Comparison of ENCODE assay signal across 23 cellular contexts in the genomic region with DNA sequence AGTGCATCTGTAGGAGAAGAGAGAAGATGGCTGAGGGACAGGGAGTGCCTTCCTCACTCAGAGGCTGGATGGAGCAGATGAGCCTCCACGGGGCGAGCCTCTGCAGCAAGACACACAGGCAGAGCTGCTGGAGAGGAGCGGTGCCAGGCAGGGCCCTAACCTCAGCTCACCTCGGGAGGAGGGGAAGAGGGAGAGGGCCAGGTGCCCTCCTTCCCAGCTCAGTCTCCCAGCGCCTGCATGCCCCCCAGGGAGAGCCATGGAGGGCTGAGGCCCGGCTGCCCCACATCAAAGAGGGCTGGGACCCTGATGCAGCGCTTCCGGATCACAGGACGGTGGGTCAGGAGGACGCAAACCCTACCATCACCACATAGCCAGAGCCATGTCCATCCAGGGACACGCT. TPM values are rescaled to one million over a fixed set of nuclear protein-coding genes. Genes with fewer than 3 reads are reported as not detected.
"Had no signal": no experiment of that assay in that cellular context is flagged by ENCODE, and none has a peak within 500 bp of the region (broad histone marks: within the 10 kb centered on the region; RNA-seq: fewer than 3 reads in every experiment).

No MANE protein-coding gene starts in this region.

- ATAC-seq: heart right ventricle; mucosa of descending colon; psoas muscle; right cardiac atrium; stimulated activated naive CD8-positive, alpha-beta T cell treated with anti-CD3 and anti-CD28 coated beads, Interleukin-15, amount 100 ng/mL, for 72 hours had no signal

- H3K36me3 ChIP-seq: brain microvascular endothelial cell, esophagus muscularis mucosa, heart right ventricle, left ventricle myocardium inferior, suprapubic skin had no signal

- H3K4me3 Mint-ChIP-seq: activated naive CD4-positive, alpha-beta T cell treated with anti-CD3 and anti-CD28 coated beads for 36 hours; activated naive CD8-positive, alpha-beta T cell treated with anti-CD3 and anti-CD28 coated beads, Interleukin-2, amount 50 U/mL, for 24 hours; activated T-cell treated with anti-CD3 and anti-CD28 coated beads, Interleukin-2, amount 50 U/mL, for 24 hours; naive B cell; stimulated activated naive CD8-positive, alpha-beta T cell treated with anti-CD3 and anti-CD28 coated beads, Interleukin-15, amount 100 ng/mL, for 72 hours; T-helper 1 cell treated with Interleukin-12 subunit alpha and Interleukin-12 subunit beta and Interleukin-4 antibody, amounts not matched to agents 30 μg/mL and 1 μg/mL, for 36 hours had no signal

- H3K27me3 ChIP-seq: brain microvascular endothelial cell, esophagus muscularis mucosa, suprapubic skin had no signal

- DNase-seq: activated CD4-positive, CD25-positive, alpha-beta regulatory T cell treated with anti-CD3 and anti-CD28 coated beads, Interleukin-2, amount 50 U/mL, for 72 hours; activated naive CD4-positive, alpha-beta T cell treated with anti-CD3 and anti-CD28 coated beads for 36 hours; activated naive CD8-positive, alpha-beta T cell treated with anti-CD3 and anti-CD28 coated beads, Interleukin-2, amount 50 U/mL, for 24 hours; activated T-cell treated with anti-CD3 and anti-CD28 coated beads, Interleukin-2, amount 50 U/mL, for 24 hours; anterior cingulate cortex; brain microvascular endothelial cell; central memory CD4-positive, alpha-beta T cell; heart right ventricle; kidney glomerular epithelial cell; left ventricle myocardium inferior; mucosa of descending colon; naive B cell; psoas muscle; small intestine; stimulated activated CD4-positive, alpha-beta T cell treated with anti-CD3 and anti-CD28 coated beads, Interleukin-15, amount 100 ng/mL, for 24 hours; stimulated activated CD4-positive, alpha-beta T cell treated with anti-CD3 and anti-CD28 coated beads, Interleukin-2, amount 100 ng/mL, for 48 hours; stimulated activated naive CD8-positive, alpha-beta T cell treated with anti-CD3 and anti-CD28 coated beads, Interleukin-15, amount 100 ng/mL, for 72 hours; trophoblast cell had no signal

- H3K4me3 ChIP-seq: esophagus muscularis mucosa, heart right ventricle, left ventricle myocardium inferior, mucosa of descending colon, psoas muscle, suprapubic skin had no signal

- H3K9me3 ChIP-seq: esophagus muscularis mucosa, heart right ventricle, left ventricle myocardium inferior, mucosa of descending colon, psoas muscle, suprapubic skin had no signal

- H3K4me1 ChIP-seq: heart right ventricle, left ventricle myocardium inferior, psoas muscle, suprapubic skin had no signal

- H3K27me3 Mint-ChIP-seq: activated T-cell treated with anti-CD3 and anti-CD28 coated beads, Interleukin-2, amount 50 U/mL, for 24 hours had no signal

- H3K27ac ChIP-seq: brain microvascular endothelial cell, esophagus muscularis mucosa, heart right ventricle, left ventricle myocardium inferior, psoas muscle, suprapubic skin had no signal

- H3K4me1 Mint-ChIP-seq: activated naive CD8-positive, alpha-beta T cell treated with anti-CD3 and anti-CD28 coated beads, Interleukin-2, amount 50 U/mL, for 24 hours; stimulated activated naive CD8-positive, alpha-beta T cell treated with anti-CD3 and anti-CD28 coated beads, Interleukin-15, amount 100 ng/mL, for 72 hours had no signal

- H3K27ac Mint-ChIP-seq: activated naive CD4-positive, alpha-beta T cell treated with anti-CD3 and anti-CD28 coated beads for 36 hours; activated naive CD8-positive, alpha-beta T cell treated with anti-CD3 and anti-CD28 coated beads, Interleukin-2, amount 50 U/mL, for 24 hours; activated T-cell treated with anti-CD3 and anti-CD28 coated beads, Interleukin-2, amount 50 U/mL, for 24 hours; naive B cell; stimulated activated naive CD8-positive, alpha-beta T cell treated with anti-CD3 and anti-CD28 coated beads, Interleukin-15, amount 100 ng/mL, for 72 hours; T-helper 1 cell treated with Interleukin-12 subunit alpha and Interleukin-12 subunit beta and Interleukin-4 antibody, amounts not matched to agents 30 μg/mL and 1 μg/mL, for 36 hours had no signal

- H3K36me3 Mint-ChIP-seq: naive B cell had no signal

- H3K9me3 Mint-ChIP-seq: activated naive CD4-positive, alpha-beta T cell treated with anti-CD3 and anti-CD28 coated beads for 36 hours; activated T-cell treated with anti-CD3 and anti-CD28 coated beads, Interleukin-2, amount 50 U/mL, for 24 hours had no signal

RNA-seq across cellular contexts. Expression of gene SPATA31E1, which starts 13.6 kb away (rescaled TPM):
- total RNA-seq: activated naive CD4-positive, alpha-beta T cell treated with anti-CD3 and anti-CD28 coated beads for 36 hours; esophagus muscularis mucosa; heart right ventricle; left ventricle myocardium inferior; osteocyte; psoas muscle; right cardiac atrium; suprapubic skin had no signal
- polyA plus RNA-seq: heart right ventricle, psoas muscle, right cardiac atrium, small intestine had no signal

RNA-seq across cellular contexts. Expression of gene SPATA31C1, which starts 48.7 kb away (rescaled TPM):
- total RNA-seq: activated naive CD4-positive, alpha-beta T cell treated with anti-CD3 and anti-CD28 coated beads for 36 hours; esophagus muscularis mucosa; heart right ventricle; left ventricle myocardium inferior; mucosa of descending colon; osteocyte; psoas muscle; right cardiac atrium; suprapubic skin had no signal
- polyA plus RNA-seq: heart right ventricle, psoas muscle, right cardiac atrium, small intestine had no signal
